ENCODE assay signal across 1 cellular context in the genomic region with DNA sequence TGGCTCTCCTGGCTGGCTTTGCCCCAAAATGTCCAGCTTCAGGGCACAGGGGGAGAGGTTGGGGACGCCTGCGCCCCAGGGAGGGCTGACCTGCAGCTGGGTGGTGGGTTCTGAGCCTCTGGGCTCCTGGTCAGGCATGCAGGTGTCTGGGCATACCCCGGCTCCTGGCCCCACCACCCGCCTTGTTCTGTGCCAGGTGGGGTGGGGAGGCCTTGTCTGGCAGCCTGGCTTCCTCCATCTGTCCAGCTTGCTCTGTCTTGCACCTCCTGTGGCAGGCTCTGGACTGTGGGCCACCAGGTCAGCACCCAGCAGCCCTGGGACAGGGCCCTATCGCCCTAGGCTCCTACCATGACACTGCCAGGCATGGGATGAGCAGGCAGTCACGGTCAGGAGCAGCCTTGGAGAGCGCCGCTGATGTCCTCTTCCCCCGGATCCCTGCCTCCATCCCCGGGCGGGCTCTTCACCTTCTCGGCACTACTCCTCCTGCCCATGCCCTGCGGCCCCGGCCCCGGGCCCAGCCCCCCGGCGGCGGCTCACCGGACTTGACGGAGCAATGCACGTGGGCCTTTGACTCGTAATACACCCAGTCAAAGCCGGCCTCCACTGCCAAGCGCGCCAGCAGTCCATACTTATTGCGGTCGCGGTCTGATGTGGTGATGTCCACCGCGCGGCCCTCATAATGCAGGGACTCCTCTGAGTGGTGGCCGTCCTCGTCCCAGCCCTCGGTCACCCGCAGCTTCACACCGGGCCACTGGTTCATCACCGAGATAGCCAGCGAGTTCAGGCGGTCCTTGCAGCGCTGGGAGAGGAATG.
TF ChIP-seq lines count a peak whose summit lies in the region.

No MANE protein-coding gene starts in this region.

TF ChIP-seq in SK-N-SH, 30 proteins besides CTCF, POLR2A, EP300 and RAD21 (continued from another document):
- TF ChIP-seq IRF3 (IDR thresholded peaks at IDR 0.05; ENCODE audit: low read depth, low read length) (no peak), NRF1 (IDR thresholded peaks at IDR 0.05; ENCODE audit: low read depth, low read length) (no peak), TCF12 (IDR thresholded peaks at IDR 0.05) (no peak), SIN3A (IDR thresholded peaks at IDR 0.05; ENCODE audit: borderline replicate concordance, low read depth, low read length) (no peak), RXRA (IDR thresholded peaks at IDR 0.05; ENCODE audit: borderline replicate concordance, low read depth) (no peak), GATA2 (CRISPR knock-in tag; IDR thresholded peaks at IDR 0.05) (no peak)
- TF ChIP-seq, protein P1, sequence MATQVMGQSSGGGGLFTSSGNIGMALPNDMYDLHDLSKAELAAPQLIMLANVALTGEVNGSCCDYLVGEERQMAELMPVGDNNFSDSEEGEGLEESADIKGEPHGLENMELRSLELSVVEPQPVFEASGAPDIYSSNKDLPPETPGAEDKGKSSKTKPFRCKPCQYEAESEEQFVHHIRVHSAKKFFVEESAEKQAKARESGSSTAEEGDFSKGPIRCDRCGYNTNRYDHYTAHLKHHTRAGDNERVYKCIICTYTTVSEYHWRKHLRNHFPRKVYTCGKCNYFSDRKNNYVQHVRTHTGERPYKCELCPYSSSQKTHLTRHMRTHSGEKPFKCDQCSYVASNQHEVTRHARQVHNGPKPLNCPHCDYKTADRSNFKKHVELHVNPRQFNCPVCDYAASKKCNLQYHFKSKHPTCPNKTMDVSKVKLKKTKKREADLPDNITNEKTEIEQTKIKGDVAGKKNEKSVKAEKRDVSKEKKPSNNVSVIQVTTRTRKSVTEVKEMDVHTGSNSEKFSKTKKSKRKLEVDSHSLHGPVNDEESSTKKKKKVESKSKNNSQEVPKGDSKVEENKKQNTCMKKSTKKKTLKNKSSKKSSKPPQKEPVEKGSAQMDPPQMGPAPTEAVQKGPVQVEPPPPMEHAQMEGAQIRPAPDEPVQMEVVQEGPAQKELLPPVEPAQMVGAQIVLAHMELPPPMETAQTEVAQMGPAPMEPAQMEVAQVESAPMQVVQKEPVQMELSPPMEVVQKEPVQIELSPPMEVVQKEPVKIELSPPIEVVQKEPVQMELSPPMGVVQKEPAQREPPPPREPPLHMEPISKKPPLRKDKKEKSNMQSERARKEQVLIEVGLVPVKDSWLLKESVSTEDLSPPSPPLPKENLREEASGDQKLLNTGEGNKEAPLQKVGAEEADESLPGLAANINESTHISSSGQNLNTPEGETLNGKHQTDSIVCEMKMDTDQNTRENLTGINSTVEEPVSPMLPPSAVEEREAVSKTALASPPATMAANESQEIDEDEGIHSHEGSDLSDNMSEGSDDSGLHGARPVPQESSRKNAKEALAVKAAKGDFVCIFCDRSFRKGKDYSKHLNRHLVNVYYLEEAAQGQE (IDR thresholded peaks at IDR 0.05; ENCODE audit: low read depth, low read length): no peak
